ENCODE assay signal across 1 cellular context in genomic region chr1:207751790-207752455, GRCh38.
A peak's percentile ranks its signal among the peaks of the same experiment; 100 is the strongest.
TF ChIP-seq lines count a peak whose summit lies in the region.

Gene CD46 (plus strand): TSS chr1:207752054. CDS start chr1:207752213, 159 bp downstream.

TF ChIP-seq in WTC11, 78 proteins besides CTCF, POLR2A, EP300 and RAD21 (continued from another document):
- TF ChIP-seq GABPB1 (CRISPR knock-in tag; IDR thresholded peaks at IDR 0.05), result peak; percentile 57
